In the genomic region with DNA sequence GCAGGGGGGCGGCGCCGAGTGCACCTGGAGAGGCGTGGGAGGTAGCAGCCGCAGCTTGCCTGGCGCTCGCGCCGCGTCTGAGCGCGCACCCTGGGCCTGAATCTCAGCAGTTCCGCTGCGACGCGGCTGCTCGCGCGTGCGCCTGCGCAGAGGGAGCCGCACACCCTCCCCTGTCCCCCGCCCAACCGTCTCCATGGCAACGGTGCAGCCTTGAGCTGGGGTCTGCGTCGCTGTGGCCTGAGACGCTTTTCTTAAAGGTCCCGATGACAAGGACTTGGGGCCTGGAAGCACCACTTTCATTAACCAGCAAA, we compare ENCODE assay signal across 8 cellular contexts. TPM values are rescaled to one million over a fixed set of nuclear protein-coding genes. Genes with fewer than 3 reads are reported as not detected.
DNase-seq lines count a peak whose midpoint lies in the region; ATAC-seq and TF ChIP-seq lines count a peak whose summit lies in the region.

A gene with protein sequence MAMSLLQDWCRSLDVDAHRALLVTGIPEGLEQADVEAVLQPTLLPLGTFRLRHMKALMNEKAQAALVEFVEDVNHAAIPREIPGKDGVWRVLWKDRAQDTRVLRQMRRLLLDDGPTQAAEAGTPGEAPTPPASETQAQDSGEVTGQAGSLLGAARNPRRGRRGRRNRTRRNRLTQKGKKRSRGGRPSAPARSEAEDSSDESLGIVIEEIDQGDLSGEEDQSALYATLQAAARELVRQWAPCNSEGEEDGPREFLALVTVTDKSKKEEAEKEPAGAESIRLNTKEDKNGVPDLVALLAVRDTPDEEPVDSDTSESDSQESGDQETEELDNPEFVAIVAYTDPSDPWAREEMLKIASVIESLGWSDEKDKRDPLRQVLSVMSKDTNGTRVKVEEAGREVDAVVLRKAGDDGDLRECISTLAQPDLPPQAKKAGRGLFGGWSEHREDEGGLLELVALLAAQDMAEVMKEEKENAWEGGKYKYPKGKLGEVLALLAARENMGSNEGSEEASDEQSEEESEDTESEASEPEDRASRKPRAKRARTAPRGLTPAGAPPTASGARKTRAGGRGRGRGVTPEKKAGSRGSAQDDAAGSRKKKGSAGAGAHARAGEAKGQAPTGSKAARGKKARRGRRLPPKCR (minus strand): TSS at position 79 of the 311 bp plus-strand sequence. CDS start 402 bp downstream, outside the sequence.

- no peak for ATAC-seq in HG03469 (IDR thresholded peaks at IDR 0.05; ENCODE audit: unreplicated experiment)

- H3K4me1 ChIP-seq in NT2/D1 (ENCODE audit: insufficient read depth, insufficient read length) (peaks cover 12% of the 10 kb centered on the region), stomach (peaks cover 18 to 38% (median 33%) of the 10 kb centered on the region in 4 donors)

- TF ChIP-seq EP300 in stomach (IDR thresholded peaks at IDR 0.05) = no peak

- H3K4me3 ChIP-seq in H7 (ENCODE audit: insufficient read depth, low read depth, low read length) = peak within 1 kb of the TSS; percentile 50
- peak within 1 kb of the TSS; percentile 43 for H3K4me3 ChIP-seq in NT2/D1 (ENCODE audit: insufficient read length, low read depth)
- H3K4me3 ChIP-seq in stomach = peak within 1 kb of the TSS; percentile 29 to 42 (median 38)
- H3K4me3 ChIP-seq in lower leg skin (ENCODE audit: low read depth, poor library complexity, severe bottlenecking) = no peak within 1 kb of the TSS

- H3K36me3 ChIP-seq in H7 (replicated peaks; ENCODE audit: control insufficient read depth, insufficient read depth, low read length) = no peaks in the 10 kb centered on the region
- no peaks in the 10 kb centered on the region for H3K36me3 ChIP-seq in NT2/D1 (ENCODE audit: insufficient read depth, insufficient read length, low read length)
- no peaks in the 10 kb centered on the region for H3K36me3 ChIP-seq in stomach

- DNase-seq in H7 = peak; percentile 99
- peak; percentile 74 for DNase-seq in NT2/D1 (ENCODE audit: low read depth, low spot score)
- DNase-seq in chondrocyte (ENCODE audit: low spot score) = no peak
- DNase-seq in left kidney (ENCODE audit: low read depth, low spot score) = peak; percentile 98
- no peak for DNase-seq in stomach
- DNase-seq in SHP77 (lab: John Stamatoyannopoulos, UW) = no peak
- DNase-seq in lower leg skin (ENCODE audit: low spot score in 2 of 2) = no peak

- peaks cover 1% of the 10 kb centered on the region for H3K27me3 Mint-ChIP-seq in chondrocyte (ENCODE audit: low read depth)

- peak within 1 kb of the TSS; percentile 66 for H3K9ac ChIP-seq in NT2/D1 (ENCODE audit: insufficient read length, low read depth)

- H3K9me3 ChIP-seq in NT2/D1 (ENCODE audit: insufficient read depth, low read length) = no peaks in the 10 kb centered on the region
- H3K9me3 ChIP-seq in stomach = no peaks in the 10 kb centered on the region

- no peaks in the 10 kb centered on the region for H3K36me3 Mint-ChIP-seq in chondrocyte (ENCODE audit: low read depth)

- peaks cover 43% of the 10 kb centered on the region for H3K27me3 ChIP-seq in H7 (ENCODE audit: control insufficient read depth, insufficient read depth, low read length)
- H3K27me3 ChIP-seq in NT2/D1 (ENCODE audit: insufficient read depth, insufficient read length) = no peaks in the 10 kb centered on the region
- peaks cover 3 to 51% (median 40%) of the 10 kb centered on the region in 3 donors for H3K27me3 ChIP-seq in stomach

- WGBS in stomach, 5 donors = 0 to 19% (median 9%) methylated on average over 14 to 29 of the region's 29 CpGs
- 9 to 14% methylated on average over 6 to 9 of the region's 29 CpGs for WGBS in lower leg skin, 2 donors

- H3K4me1 Mint-ChIP-seq in chondrocyte (ENCODE audit: low read depth) = peaks cover 11% of the 10 kb centered on the region

- H3K9me3 Mint-ChIP-seq in chondrocyte (ENCODE audit: low read depth) = no peaks in the 10 kb centered on the region

- peak within 1 kb of the TSS in 1 of 5 donors; percentile 19 for H3K27ac ChIP-seq in stomach

- TF ChIP-seq CTCF in chondrocyte (IDR thresholded peaks at IDR 0.05) (no peak), stomach (IDR thresholded peaks at IDR 0.05) (no peak), lower leg skin (IDR thresholded peaks at IDR 0.05) (no peak)

- no peak within 1 kb of the TSS for H3K27ac Mint-ChIP-seq in chondrocyte (ENCODE audit: unreplicated experiment)

- intact Hi-C loops in stomach (cut with DNase I; ENCODE audit: low total_unique reads) (no loop called here), lower leg skin (cut with DNase I; ENCODE audit: low total_unique reads) (no loop called here)

- TF ChIP-seq POLR2A in stomach (IDR thresholded peaks at IDR 0.05) = no peak
- TF ChIP-seq POLR2A in lower leg skin (IDR thresholded peaks at IDR 0.05) = no peak

- peak within 1 kb of the TSS; percentile 60 for H3K4me3 Mint-ChIP-seq in chondrocyte (ENCODE audit: unreplicated experiment)

RNA-seq across cellular contexts. Expression of the gene that starts here (rescaled TPM):
- 2.8 and 3.3 TPM in 2 replicates for total RNA-seq in H7 (2014; rRNA removed; shearing (Covaris generic))
- 2.2 to 5.5 TPM (median 2.5 TPM) in 3 replicates for total RNA-seq in chondrocyte
- total RNA-seq in stomach = 1 to 10 TPM in 2 of 5 donors, under 1 TPM in 2, not detected in 1; under 0.01 to 4.1 (median 0.72) TPM
- polyA plus RNA-seq in stomach = 1 to 10 TPM in 1 of 3 donors, under 1 TPM in 2; 0.40 to 1.1 (median 0.76) TPM
- 1 to 10 TPM; 2.0 to 5.8 (median 2.8) TPM for total RNA-seq in lower leg skin

Comparison
In these comparisons a context has a peak if more than half of its experiments do, and no peak if none do; other contexts are left out.
1. DNase-seq: peak in H7 (single experiment), NT2/D1 (single experiment) and left kidney (single experiment); none in chondrocyte (single experiment), stomach (single experiment), SHP77 (0 of 2) and lower leg skin (0 of 2).